In the genomic region with DNA sequence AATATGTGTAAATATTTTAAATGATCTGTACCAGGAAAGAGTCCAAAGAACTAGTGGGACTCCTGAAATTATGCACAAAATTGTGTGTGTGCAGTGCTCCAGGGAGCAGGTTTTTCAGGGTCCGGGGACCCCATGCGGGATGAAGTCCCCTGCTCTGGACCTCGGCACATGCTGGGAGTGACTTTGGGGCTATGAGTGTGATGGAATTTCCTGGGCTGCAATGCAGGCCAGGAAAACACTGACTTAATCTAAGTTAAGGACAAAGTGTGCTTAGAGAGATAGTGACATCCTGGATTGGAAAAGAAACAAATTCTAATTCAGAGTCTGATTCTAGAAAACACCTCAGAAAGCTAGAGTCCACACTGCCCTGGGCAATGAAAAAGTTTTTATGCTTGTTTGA, we compare ENCODE assay signal across 15 cellular contexts. TPM values are rescaled to one million over a fixed set of nuclear protein-coding genes. Genes with fewer than 3 reads are reported as not detected.
DNase-seq lines count a peak whose midpoint lies in the region; ATAC-seq, FAIRE-seq and TF ChIP-seq lines count a peak whose summit lies in the region.
"Had no signal": no experiment of that assay in that cellular context is flagged by ENCODE, and none has a peak within 500 bp of the region (broad histone marks: within the 10 kb centered on the region; RNA-seq: fewer than 3 reads in every experiment).

No MANE protein-coding gene starts in this region.

- TF ChIP-seq POLR2A in heart left ventricle (IDR thresholded peaks at IDR 0.05), result no peak
- no peak for TF ChIP-seq POLR2A in testis (IDR thresholded peaks at IDR 0.05)

- intact Hi-C loops in heart left ventricle (cut with DNase I) (no loop called here), cardiac septum (cut with DNase I) (no loop called here), testis (cut with DNase I; ENCODE audit: low total_unique reads) (no loop called here)

- peak overlapping the region; percentile 22 for H3K27ac Mint-ChIP-seq in astrocyte (ENCODE audit: unreplicated experiment)
- peak overlapping the region; percentile 46 for H3K27ac Mint-ChIP-seq in neural progenitor cell
- H3K27ac Mint-ChIP-seq: CD4-positive, CD25-positive, alpha-beta regulatory T cell had no signal

- H3K27me3 ChIP-seq in heart left ventricle, result no peaks in the 10 kb centered on the region
- no peaks in the 10 kb centered on the region for H3K27me3 ChIP-seq in astrocyte (ENCODE audit: insufficient read depth, low read length)
- no peaks in the 10 kb centered on the region for H3K27me3 ChIP-seq in neural progenitor cell
- H3K27me3 ChIP-seq in testis, result no peaks in the 10 kb centered on the region

- 20 to 37% (median 23%) methylated on average over 3 of the region's 3 CpGs for WGBS in heart left ventricle, 4 donors
- WGBS in testis, 2 donors, result 22 to 37% methylated on average over 3 of the region's 3 CpGs

- H3K27me3 Mint-ChIP-seq in astrocyte (ENCODE audit: low read depth, unreplicated experiment) (peaks cover 63% of the 10 kb centered on the region), neural progenitor cell (ENCODE audit: insufficient read depth, low read depth) (peaks cover 6% of the 10 kb centered on the region)

- H3K4me3 Mint-ChIP-seq in astrocyte (ENCODE audit: unreplicated experiment) (no peak overlapping the region), neural progenitor cell (no peak overlapping the region)
- H3K4me3 Mint-ChIP-seq: CD4-positive, CD25-positive, alpha-beta regulatory T cell had no signal

- no peaks in the 10 kb centered on the region for H4K20me1 ChIP-seq in astrocyte (ENCODE audit: insufficient read depth, low read length)
- no peaks in the 10 kb centered on the region for H4K20me1 ChIP-seq in neural progenitor cell (ENCODE audit: low read depth)

- peaks cover 0 to 75% (median 54%) of the 10 kb centered on the region in 9 donors for H3K36me3 ChIP-seq in heart left ventricle
- H3K36me3 ChIP-seq in astrocyte (ENCODE audit: insufficient read depth, low read length), result no peaks in the 10 kb centered on the region
- no peaks in the 10 kb centered on the region for H3K36me3 ChIP-seq in neural progenitor cell
- H3K36me3 ChIP-seq in testis (ENCODE audit: low read depth, missing control alignments), result no peaks in the 10 kb centered on the region
- H3K36me3 ChIP-seq: BLaER1 treated with 17β-estradiol and CSF1 and Interleukin-3, amounts not matched to agents 10 nM and 100 nM had no signal

- no peaks in the 10 kb centered on the region for H3K4me1 Mint-ChIP-seq in astrocyte (ENCODE audit: low read depth, unreplicated experiment)
- peaks cover 15% of the 10 kb centered on the region for H3K4me1 Mint-ChIP-seq in neural progenitor cell
- H3K4me1 Mint-ChIP-seq: CD4-positive, CD25-positive, alpha-beta regulatory T cell had no signal

- FAIRE-seq in astrocyte (lab: Jason Lieb, UNC), result no peak
- FAIRE-seq: H54 had no signal

- DNase-seq in heart left ventricle, result peak in 1 of 5 donors; percentile 27
- DNase-seq in cardiac septum (ENCODE audit: low spot score), result no peak
- DNase-seq in astrocyte (ENCODE audit: low read depth), result no peak
- no peak for DNase-seq in neural progenitor cell (ENCODE audit: low spot score)
- DNase-seq in testis, result peak; percentile 25
- no peak for DNase-seq in SIG-M5 treated with dmso at 0.1 percent for 504 hours (lab: John Stamatoyannopoulos, UW; ENCODE audit: unreplicated experiment)
- no peak for DNase-seq in NCI-H1105 (lab: John Stamatoyannopoulos, UW)
- DNase-seq: ACHN; CD4-positive, CD25-positive, alpha-beta regulatory T cell; IMR-90 had no signal

- peaks cover 2% of the 10 kb centered on the region for H3K9me3 Mint-ChIP-seq in astrocyte (ENCODE audit: unreplicated experiment)
- no peaks in the 10 kb centered on the region for H3K9me3 Mint-ChIP-seq in neural progenitor cell
- H3K9me3 Mint-ChIP-seq: CD4-positive, CD25-positive, alpha-beta regulatory T cell had no signal

- H3K79me2 ChIP-seq in astrocyte (ENCODE audit: insufficient read depth, low read length) (no peaks in the 10 kb centered on the region), neural progenitor cell (ENCODE audit: low read depth) (no peaks in the 10 kb centered on the region)

- H2AFZ ChIP-seq in astrocyte (ENCODE audit: low read depth, low read length) (no peak overlapping the region), neural progenitor cell (replicated peaks) (no peak overlapping the region)

- H3K4me1 ChIP-seq in heart left ventricle, result peaks cover 0 to 15% (median 0%) of the 10 kb centered on the region in 12 donors
- no peaks in the 10 kb centered on the region for H3K4me1 ChIP-seq in astrocyte (ENCODE audit: insufficient read depth, low read length)
- no peaks in the 10 kb centered on the region for H3K4me1 ChIP-seq in neural progenitor cell
- peaks cover 27% of the 10 kb centered on the region for H3K4me1 ChIP-seq in testis
- H3K4me1 ChIP-seq: BLaER1 treated with 17β-estradiol and CSF1 and Interleukin-3, amounts not matched to agents 10 nM and 100 nM had no signal

- H3K27ac ChIP-seq in heart left ventricle (peak overlapping the region in 9 of 12 donors; percentile 6 to 91 (median 68)), astrocyte (ENCODE audit: low read depth, low read length) (no peak overlapping the region), neural progenitor cell (no peak overlapping the region), testis (peak overlapping the region in 1 of 2 donors; percentile 56)
- H3K27ac ChIP-seq: BLaER1 treated with 17β-estradiol and CSF1 and Interleukin-3, amounts not matched to agents 10 nM and 100 nM had no signal

- no peaks in the 10 kb centered on the region for H3K36me3 Mint-ChIP-seq in astrocyte (ENCODE audit: low read depth, unreplicated experiment)
- no peaks in the 10 kb centered on the region for H3K36me3 Mint-ChIP-seq in neural progenitor cell
- H3K36me3 Mint-ChIP-seq: CD4-positive, CD25-positive, alpha-beta regulatory T cell had no signal

- no peak overlapping the region for H3K4me3 ChIP-seq in heart left ventricle
- no peak overlapping the region for H3K4me3 ChIP-seq in astrocyte (ENCODE audit: insufficient read depth, low read depth, low read length)
- no peak overlapping the region for H3K4me3 ChIP-seq in neural progenitor cell
- no peak overlapping the region for H3K4me3 ChIP-seq in testis
- H3K4me3 ChIP-seq: BLaER1 treated with 17β-estradiol and CSF1 and Interleukin-3, amounts not matched to agents 10 nM and 100 nM had no signal

- TF ChIP-seq CTCF in heart left ventricle (IDR thresholded peaks at IDR 0.05), result no peak
- no peak for TF ChIP-seq CTCF in astrocyte (IDR thresholded peaks at IDR 0.05; ENCODE audit: insufficient read depth, low read depth, low read length)
- no peak for TF ChIP-seq CTCF in neural progenitor cell (IDR thresholded peaks at IDR 0.05)
- TF ChIP-seq CTCF in testis (IDR thresholded peaks at IDR 0.05), result no peak

- H3F3A ChIP-seq in neural progenitor cell (ENCODE audit: low read depth), result no peaks in the 10 kb centered on the region

- ATAC-seq in heart left ventricle, result no peak
- ATAC-seq: HCT116 had no signal

- H3K4me2 ChIP-seq in astrocyte (ENCODE audit: low read length), result no peak overlapping the region
- no peak overlapping the region for H3K4me2 ChIP-seq in neural progenitor cell
- H3K4me2 ChIP-seq: BLaER1 treated with 17β-estradiol and CSF1 and Interleukin-3, amounts not matched to agents 10 nM and 100 nM had no signal

- H3K9me3 ChIP-seq in heart left ventricle, result no peaks in the 10 kb centered on the region
- no peaks in the 10 kb centered on the region for H3K9me3 ChIP-seq in astrocyte (ENCODE audit: insufficient read depth, low read depth, low read length)
- H3K9me3 ChIP-seq in neural progenitor cell (ENCODE audit: low read depth), result no peaks in the 10 kb centered on the region
- H3K9me3 ChIP-seq in testis, result no peaks in the 10 kb centered on the region
- H3K9me3 ChIP-seq: BLaER1 treated with 17β-estradiol and CSF1 and Interleukin-3, amounts not matched to agents 10 nM and 100 nM had no signal

- H3K9ac ChIP-seq in astrocyte (ENCODE audit: low read length), result no peak overlapping the region
- H3K9ac ChIP-seq in neural progenitor cell, result no peak overlapping the region
- H3K9ac ChIP-seq: BLaER1 treated with 17β-estradiol and CSF1 and Interleukin-3, amounts not matched to agents 10 nM and 100 nM had no signal

RNA-seq across cellular contexts. Expression of a gene that starts 6.2 kb away (rescaled TPM):
- 1,000 to 10,000 TPM in 4 of 9 donors, 100 to 1,000 TPM in 4, 10 to 100 TPM in 1; 76.8 to 4,027 (median 602) TPM for total RNA-seq in heart left ventricle
- 1,000 to 10,000 TPM; 1,673 to 5,104 TPM for polyA plus RNA-seq in heart left ventricle
- 170 TPM for total RNA-seq in cardiac septum
- not detected in 2 replicates for total RNA-seq in astrocyte
- 0.03 TPM in 1 of 2 replicates, not detected in the other for total RNA-seq in neural progenitor cell (ENCODE audit: low replicate concordance)
- under 1 TPM; 0.12 to 0.39 TPM for total RNA-seq in testis
- polyA plus RNA-seq in testis (ENCODE audit: insufficient read depth, low read depth, low replicate concordance), result 0.44 TPM
- total RNA-seq: A172; CD4-positive, CD25-positive, alpha-beta regulatory T cell; Daoy; IMR-90 had no signal
- polyA plus RNA-seq: CD4-positive, CD25-positive, alpha-beta regulatory T cell; IMR-90 had no signal

RNA-seq across cellular contexts. Expression of a gene that starts 21.2 kb away (rescaled TPM):
- total RNA-seq in heart left ventricle (over 10,000 TPM in 7 of 9 donors, 1,000 to 10,000 TPM in 2; 6,202 to 23,825 (median 18,310) TPM), cardiac septum (13,582 TPM), astrocyte (not detected in 2 replicates), neural progenitor cell (ENCODE audit: low replicate concordance) (0.19 TPM in 1 of 2 replicates, not detected in the other), testis (1 to 10 TPM in 1 of 2 donors, under 1 TPM in 1; 0.87 to 1.3 TPM)
- polyA plus RNA-seq in heart left ventricle (over 10,000 TPM in 1 of 2 donors, 100 to 1,000 TPM in 1; 727 to 12,111 TPM), testis (ENCODE audit: insufficient read depth, low read depth, low replicate concordance) (51.3 TPM)
- total RNA-seq: A172; CD4-positive, CD25-positive, alpha-beta regulatory T cell; Daoy; IMR-90 had no signal
- polyA plus RNA-seq: CD4-positive, CD25-positive, alpha-beta regulatory T cell; IMR-90 had no signal

RNA-seq across cellular contexts. Expression of a gene that starts 37.4 kb away (rescaled TPM):
- total RNA-seq in heart left ventricle (under 1 TPM in 5 of 9 donors, not detected in 4; 0.32 to 0.92 (median 0.64) TPM), cardiac septum (not detected), astrocyte (not detected in 2 replicates), neural progenitor cell (ENCODE audit: low replicate concordance) (4.3 and 6.9 TPM in 2 replicates), testis (under 1 TPM; 0.55 to 0.81 TPM)
- polyA plus RNA-seq in heart left ventricle (1 to 10 TPM; 1.6 to 1.8 TPM), testis (ENCODE audit: insufficient read depth, low read depth, low replicate concordance) (0.84 TPM)
- total RNA-seq: A172, Daoy, IMR-90 had no signal
- polyA plus RNA-seq: CD4-positive, CD25-positive, alpha-beta regulatory T cell had no signal

RNA-seq across cellular contexts. Expression of a gene that starts 41.6 kb away (rescaled TPM):
- under 1 TPM in 1 of 9 donors, not detected in 8; 0.29 TPM for total RNA-seq in heart left ventricle
- not detected for polyA plus RNA-seq in heart left ventricle
- total RNA-seq in cardiac septum, result not detected
- total RNA-seq in astrocyte, result not detected in 2 replicates
- not detected in 2 replicates for total RNA-seq in neural progenitor cell (ENCODE audit: low replicate concordance)
- total RNA-seq in testis, result under 1 TPM; 0.39 to 0.68 TPM
- polyA plus RNA-seq in testis (ENCODE audit: insufficient read depth, low read depth, low replicate concordance), result 0.83 TPM
- total RNA-seq: A172; CD4-positive, CD25-positive, alpha-beta regulatory T cell; Daoy; IMR-90 had no signal
- polyA plus RNA-seq: CD4-positive, CD25-positive, alpha-beta regulatory T cell; IMR-90 had no signal

RNA-seq across cellular contexts. Expression of a gene that starts 49.3 kb away (rescaled TPM):
- total RNA-seq in heart left ventricle (1 to 10 TPM; 1.4 to 5.0 (median 2.3) TPM), cardiac septum (3.7 TPM), astrocyte (5.8 and 6.5 TPM in 2 replicates), neural progenitor cell (ENCODE audit: low replicate concordance) (21.7 and 74.3 TPM in 2 replicates), testis (10 to 100 TPM in 1 of 2 donors, 1 to 10 TPM in 1; 7.6 to 10.3 TPM)
- polyA plus RNA-seq in heart left ventricle (1 to 10 TPM; 2.2 to 2.4 TPM), testis (ENCODE audit: insufficient read depth, low read depth, low replicate concordance) (10.5 TPM)
- total RNA-seq: A172; CD4-positive, CD25-positive, alpha-beta regulatory T cell had no signal
- polyA plus RNA-seq: CD4-positive, CD25-positive, alpha-beta regulatory T cell had no signal

Comparison
In these comparisons a context has a peak if more than half of its experiments do, and no peak if none do; other contexts are left out.
1. H3K27ac ChIP-seq: peak in heart left ventricle (9 of 12); none in astrocyte (single experiment) and neural progenitor cell (single experiment).
2. RNA of a gene that starts 6.2 kb away (total RNA-seq): 76.8 to 4,027 TPM in heart left ventricle and 170 TPM in cardiac septum (single experiment); 0.12 to 0.39 TPM in testis, not detected in astrocyte and 0.03 TPM in neural progenitor cell; every median in the first group is over 10 times any median in the second.
3. RNA of a gene that starts 21.2 kb away (total RNA-seq): 6,202 to 23,825 TPM in heart left ventricle and 13,582 TPM in cardiac septum (single experiment); 0.87 to 1.3 TPM in testis, not detected in astrocyte and 0.19 TPM in neural progenitor cell; every median in the first group is over 1,000 times any median in the second.